8 cellular contexts compared by ENCODE assay signal in genomic region chr7:128387663-128388485, GRCh38. TPM values are rescaled to one million over a fixed set of nuclear protein-coding genes. Genes with fewer than 3 reads are reported as not detected.
DNase-seq lines count a peak whose midpoint lies in the region; ATAC-seq and TF ChIP-seq lines count a peak whose summit lies in the region.

No MANE protein-coding gene starts in this region.

- no peak overlapping the region for H3K27ac ChIP-seq in right atrium auricular region
- H3K27ac ChIP-seq in sigmoid colon: peak overlapping the region in 1 of 4 donors; percentile 18

- intact Hi-C loops in sigmoid colon (cut with DNase I): loop anchor here (1.0 to 2.0 kb wide), 2 partner anchors 35 to 41 kb away; no protein-coding TSS in a partner anchor

- peak; percentile 67 for DNase-seq in DMS114 treated with DMSO at 0.1 percent for 48 hours (lab: John Stamatoyannopoulos, UW; ENCODE audit: unreplicated experiment)
- DNase-seq in MV-4-11 (lab: John Stamatoyannopoulos, UW): peak; percentile 47
- peak; percentile 52 for DNase-seq in T follicular helper cell (ENCODE audit: low read depth)
- peak; percentile 9 to 85 (median 64) for DNase-seq in amygdala (lab: John Stamatoyannopoulos, UW)
- DNase-seq in right atrium auricular region (ENCODE audit: low spot score): peak; percentile 92
- DNase-seq in sigmoid colon: peak; percentile 91

- no peaks in the 10 kb centered on the region for H3K36me3 ChIP-seq in right atrium auricular region
- peaks cover 0 to 13% (median 4%) of the 10 kb centered on the region in 4 donors for H3K36me3 ChIP-seq in sigmoid colon

- TF ChIP-seq CTCF in right atrium auricular region (IDR thresholded peaks at IDR 0.05) (peak; percentile 64 to 89), sigmoid colon (IDR thresholded peaks at IDR 0.05) (peak; percentile 59 to 89 (median 74))

- H3K4me1 ChIP-seq in right atrium auricular region (no peaks in the 10 kb centered on the region), sigmoid colon (peaks cover 0 to 9% (median 7%) of the 10 kb centered on the region in 4 donors)

- H3K27me3 ChIP-seq in right atrium auricular region (no peaks in the 10 kb centered on the region), sigmoid colon (no peaks in the 10 kb centered on the region)

- H3K9me3 ChIP-seq in right atrium auricular region: no peaks in the 10 kb centered on the region
- H3K9me3 ChIP-seq in sigmoid colon: no peaks in the 10 kb centered on the region

- TF ChIP-seq EP300 in sigmoid colon (IDR thresholded peaks at IDR 0.05): no peak

- TF ChIP-seq POLR2A in sigmoid colon (IDR thresholded peaks at IDR 0.05): no peak

- ATAC-seq in GM21576 (IDR thresholded peaks at IDR 0.05; ENCODE audit: unreplicated experiment): peak; percentile 70
- ATAC-seq in GM19351 (IDR thresholded peaks at IDR 0.05; ENCODE audit: unreplicated experiment): no peak

- 17 to 20% methylated on average over 17 of the region's 17 CpGs for WGBS in sigmoid colon, 2 donors

- H3K4me3 ChIP-seq in right atrium auricular region: no peak overlapping the region
- no peak overlapping the region for H3K4me3 ChIP-seq in sigmoid colon

RNA-seq across cellular contexts. Expression of gene IMPDH1, which starts 21.9 kb away (rescaled TPM):
- total RNA-seq in right atrium auricular region (10 to 100 TPM; 17.4 to 27.4 TPM), sigmoid colon (10 to 100 TPM; 23.5 to 36.3 (median 28.7) TPM)
- polyA plus RNA-seq in sigmoid colon: 10 to 100 TPM; 16.6 to 39.7 (median 16.8) TPM

RNA-seq across cellular contexts. Expression of gene PRRT4, which starts 26.4 kb away (rescaled TPM):
- total RNA-seq in right atrium auricular region (1 to 10 TPM in 1 of 2 donors, under 1 TPM in 1; 0.37 to 1.1 TPM), sigmoid colon (1 to 10 TPM in 1 of 4 donors, under 1 TPM in 3; 0.27 to 1.1 (median 0.83) TPM)
- polyA plus RNA-seq in sigmoid colon: under 1 TPM in 1 of 3 donors, not detected in 2; 0.96 TPM

RNA-seq across cellular contexts. Expression of gene RBM28, which starts 44.2 kb away (rescaled TPM):
- total RNA-seq in right atrium auricular region: 10 to 100 TPM; 12.7 to 15.1 TPM
- total RNA-seq in sigmoid colon: 10 to 100 TPM; 12.1 to 36.3 (median 17.4) TPM
- 10 to 100 TPM in 1 of 3 donors, 1 to 10 TPM in 2; 6.6 to 16.7 (median 8.6) TPM for polyA plus RNA-seq in sigmoid colon
